8 cellular contexts compared by ENCODE assay signal in genomic region chr6:28648878-28649375, GRCh38.
A peak's percentile ranks its signal among the peaks of the same experiment; 100 is the strongest.
DNase-seq lines count a peak whose midpoint lies in the region; ATAC-seq and TF ChIP-seq lines count a peak whose summit lies in the region.

No MANE protein-coding gene starts in this region.

- H3K79me2 ChIP-seq in neural cell (replicated peaks; ENCODE audit: insufficient read depth, low read length): no peaks in the 10 kb centered on the region

- TF ChIP-seq RAD21 in neural cell (conservative IDR thresholded peaks at IDR 0.05): no peak

- peaks cover 70% of the 10 kb centered on the region for H3K27me3 Mint-ChIP-seq in CD4-positive, alpha-beta T cell
- H3K27me3 Mint-ChIP-seq in MCF 10A (ENCODE audit: insufficient read depth, unreplicated experiment): no peaks in the 10 kb centered on the region

- H3K9me3 ChIP-seq in CD4-positive, alpha-beta T cell (ENCODE audit: control insufficient read depth, low read length): no peaks in the 10 kb centered on the region
- no peaks in the 10 kb centered on the region for H3K9me3 ChIP-seq in neural cell (ENCODE audit: low read length)

- no peaks in the 10 kb centered on the region for H3K9me2 ChIP-seq in neural cell (ENCODE audit: insufficient read depth, low read length)

- H3K27ac Mint-ChIP-seq in CD4-positive, alpha-beta T cell: no peak overlapping the region
- peak overlapping the region; percentile 74 for H3K27ac Mint-ChIP-seq in MCF 10A (ENCODE audit: low read depth, unreplicated experiment)

- CTCF ChIA-PET in CD4-positive, alpha-beta T cell (lab: Charles Lee): no interaction called here
- CTCF ChIA-PET in MCF 10A (lab: Yijun Ruan, JAX): interaction anchor here (1.0 to 1.1 kb wide), 2 partner anchors 25 to 188 kb away, joined by 3 to 5 read pairs; no protein-coding TSS in a partner anchor

- peak overlapping the region; percentile 86 for H3K4me3 ChIP-seq in Jurkat, Clone E6-1 (ENCODE audit: low read length)
- peak overlapping the region; percentile 65 for H3K4me3 ChIP-seq in neural cell (ENCODE audit: low read length)

- H3K36me3 Mint-ChIP-seq in CD4-positive, alpha-beta T cell (ENCODE audit: low read depth): no peaks in the 10 kb centered on the region
- H3K36me3 Mint-ChIP-seq in MCF 10A (ENCODE audit: insufficient read depth, unreplicated experiment): peaks cover 7% of the 10 kb centered on the region

- TF ChIP-seq CTCF in CD4-positive, alpha-beta T cell (IDR thresholded peaks at IDR 0.05): no peak
- TF ChIP-seq CTCF in MCF 10A (IDR thresholded peaks at IDR 0.05; ENCODE audit: unreplicated experiment) (no peak), neural cell (IDR thresholded peaks at IDR 0.05; ENCODE audit: poor library complexity, severe bottlenecking) (no peak)

- H3K4me2 ChIP-seq in neural cell (ENCODE audit: low read length): peak overlapping the region; percentile 68

- no peak for ATAC-seq in CD4-positive, alpha-beta T cell (ENCODE audit: poor library complexity)
- no peak for ATAC-seq in GM19455 (IDR thresholded peaks at IDR 0.05; ENCODE audit: unreplicated experiment)
- no peak for ATAC-seq in GM19467 (IDR thresholded peaks at IDR 0.05; ENCODE audit: unreplicated experiment)

- POLR2A ChIA-PET in CD4-positive, alpha-beta T cell (lab: Charles Lee): interaction anchor here (0.7 to 1.6 kb wide), 4 partner anchors 9 to 63 kb away, joined by 4 to 5 read pairs (median 4); no protein-coding TSS in a partner anchor
- POLR2A ChIA-PET in MCF 10A (lab: Yijun Ruan, JAX): interaction anchor here (0.5 to 1.7 kb wide), 11 partner anchors 17 to 161 kb away, joined by 3 to 6 read pairs (median 3); a partner anchor contains a TSS

- H3K9me3 Mint-ChIP-seq in CD4-positive, alpha-beta T cell: no peaks in the 10 kb centered on the region
- H3K9me3 Mint-ChIP-seq in MCF 10A (ENCODE audit: unreplicated experiment): no peaks in the 10 kb centered on the region

- H3K4me3 Mint-ChIP-seq in CD4-positive, alpha-beta T cell: peak overlapping the region; percentile 91
- peak overlapping the region; percentile 96 for H3K4me3 Mint-ChIP-seq in MCF 10A (ENCODE audit: unreplicated experiment)

- TF ChIP-seq EP300 in neural cell (conservative IDR thresholded peaks at IDR 0.05; ENCODE audit: poor library complexity, severe bottlenecking): no peak

- no peaks in the 10 kb centered on the region for H3K36me3 ChIP-seq in neural cell (ENCODE audit: insufficient read depth, low read length)

- no peaks in the 10 kb centered on the region for H3F3A ChIP-seq in neural cell (ENCODE audit: insufficient read depth, low read length, poor library complexity, severe bottlenecking)

- H3K27ac ChIP-seq in CD4-positive, alpha-beta T cell (ENCODE audit: low read depth, low read length): no peak overlapping the region
- no peak overlapping the region for H3K27ac ChIP-seq in neural cell (ENCODE audit: low read length)

- no peak for DNase-seq in CD4-positive, alpha-beta T cell
- DNase-seq in Jurkat, Clone E6-1 (ENCODE audit: low read depth, low spot score): no peak
- DNase-seq in MCF 10A (ENCODE audit: unreplicated experiment) (peak; percentile 14), kidney glomerular epithelial cell (lab: John Stamatoyannopoulos, UW) (no peak), NCI-H1930 (lab: John Stamatoyannopoulos, UW) (no peak)

- H3K27me3 ChIP-seq in CD4-positive, alpha-beta T cell (ENCODE audit: control insufficient read depth, insufficient read depth, low read length): peaks cover 68% of the 10 kb centered on the region
- no peaks in the 10 kb centered on the region for H3K27me3 ChIP-seq in neural cell (ENCODE audit: insufficient read depth, low read depth, low read length)

- no peak overlapping the region for H2AFZ ChIP-seq in neural cell (ENCODE audit: low read depth, low read length)

- intact Hi-C loops in CD4-positive, alpha-beta T cell (cut with DNase I, micrococcal nuclease): no loop called here
- intact Hi-C loops in MCF 10A (cut with micrococcal nuclease): loop anchor here (2.0 kb wide), 1 partner anchor 50 kb away; no protein-coding TSS in a partner anchor

- H3K4me1 Mint-ChIP-seq in CD4-positive, alpha-beta T cell (ENCODE audit: low read depth): peaks cover 14% of the 10 kb centered on the region
- peaks cover 5% of the 10 kb centered on the region for H3K4me1 Mint-ChIP-seq in MCF 10A (ENCODE audit: insufficient read depth, unreplicated experiment)

- H4K20me1 ChIP-seq in neural cell (ENCODE audit: insufficient read depth): no peaks in the 10 kb centered on the region

- no TSS peak for BruUV-seq in MCF 10A (replicated peaks; lab: Mats Ljungman, UMichigan)

- peak overlapping the region; percentile 43 for H3K9ac ChIP-seq in neural cell (ENCODE audit: low read length)

TF ChIP-seq in neural cell, 6 proteins besides CTCF, POLR2A, EP300 and RAD21:
- TF ChIP-seq TAF1 (IDR thresholded peaks at IDR 0.05; ENCODE audit: low read depth) (no peak), REST (IDR thresholded peaks at IDR 0.05; ENCODE audit: borderline replicate concordance) (no peak), POLR2AphosphoS5 (IDR thresholded peaks at IDR 0.05) (no peak), MXI1 (conservative IDR thresholded peaks at IDR 0.05; ENCODE audit: poor library complexity, severe bottlenecking) (no peak), SMC3 (conservative IDR thresholded peaks at IDR 0.05; ENCODE audit: poor library complexity) (no peak), EZH2 (IDR thresholded peaks at IDR 0.05; ENCODE audit: borderline replicate concordance, insufficient read depth, low read length, poor library complexity, severe bottlenecking) (no peak)
